In genomic region chr5:23507278-23507685, GRCh38 we compare ENCODE assay signal across 9 cellular contexts. TPM values are rescaled to one million over a fixed set of nuclear protein-coding genes. Genes with fewer than 3 reads are reported as not detected.
DNase-seq lines count a peak whose midpoint lies in the region; ATAC-seq and TF ChIP-seq lines count a peak whose summit lies in the region.
"Had no signal": no experiment of that assay in that cellular context is flagged by ENCODE, and none has a peak within 500 bp of the region (broad histone marks: within the 10 kb centered on the region; RNA-seq: fewer than 3 reads in every experiment).

Gene PRDM9, plus strand, starts transcription at chr5:23507609. Its CDS starts 1,425 bp downstream, at chr5:23509034.

- no peak within 1 kb of the TSS for H3K27ac Mint-ChIP-seq in CD14-positive monocyte

- H3K4me1 ChIP-seq in thoracic aorta (ENCODE audit: control insufficient read depth in 1 of 2, low read depth in 2 of 2) = no peaks in the 10 kb centered on the region

- H3K9me3 ChIP-seq in thoracic aorta = no peaks in the 10 kb centered on the region

- H3K27me3 Mint-ChIP-seq in CD14-positive monocyte (ENCODE audit: low read depth in 3 of 3) = peaks cover 0 to 6% (median 0%) of the 10 kb centered on the region in 3 donors

- H3K36me3 Mint-ChIP-seq in CD14-positive monocyte = no peaks in the 10 kb centered on the region

- H3K27ac ChIP-seq in thoracic aorta = no peak within 1 kb of the TSS

- peaks cover 2% of the 10 kb centered on the region for H3K4me1 Mint-ChIP-seq in CD14-positive monocyte

- DNase-seq in activated T-cell treated with anti-CD3 and anti-CD28 coated beads for 24 hours (ENCODE audit: low read depth) (peak; percentile 1), SW480 (ENCODE audit: low spot score) (peak; percentile 29), iPS-NIHi7 (ENCODE audit: extremely low spot score) (peak; percentile 10), thoracic aorta (ENCODE audit: low spot score) (no peak), Kasumi-1 (lab: John Stamatoyannopoulos, UW) (no peak), CD14-positive monocyte (ENCODE audit: low spot score) (no peak), DMS 273 (lab: John Stamatoyannopoulos, UW; ENCODE audit: unreplicated experiment) (no peak)
- DNase-seq in activated T-cell treated with anti-CD3 and anti-CD28 coated beads, Interleukin-2, amount 50 U/mL, for 48 hours = no peak

- peak within 1 kb of the TSS; percentile 29 for H3K4me3 ChIP-seq in thoracic aorta

- intact Hi-C loops in CD14-positive monocyte (cut with micrococcal nuclease) = no loop called here

- H3K4me3 Mint-ChIP-seq in CD14-positive monocyte = no peak within 1 kb of the TSS

- TF ChIP-seq CTCF in thoracic aorta (IDR thresholded peaks at IDR 0.05) = no peak
- no peak for TF ChIP-seq CTCF in CD14-positive monocyte (IDR thresholded peaks at IDR 0.05)

- no peak for ATAC-seq in thoracic aorta (ENCODE audit: insufficient number of reproducible peaks, low FRiP score, low read depth)

- H3K36me3 ChIP-seq in thoracic aorta = no peaks in the 10 kb centered on the region

- H3K9me3 Mint-ChIP-seq in CD14-positive monocyte = peaks cover 15 to 37% (median 19%) of the 10 kb centered on the region in 7 donors

- H3K27me3 ChIP-seq in thoracic aorta (replicated peaks; ENCODE audit: insufficient read depth) = no peaks in the 10 kb centered on the region

RNA-seq across cellular contexts. Expression of gene PRDM9, which starts in this region (rescaled TPM):
- not detected for total RNA-seq in thoracic aorta
- not detected for polyA plus RNA-seq in CD14-positive monocyte
- polyA plus RNA-seq: BJ had no signal

Comparison
In these comparisons a context has a peak if more than half of its experiments do, and no peak if none do; other contexts are left out.
1. DNase-seq: peak in activated T-cell treated with anti-CD3 and anti-CD28 coated beads for 24 hours (single experiment), SW480 (single experiment) and iPS-NIHi7 (single experiment); none in activated T-cell treated with anti-CD3 and anti-CD28 coated beads, Interleukin-2, amount 50 U/mL, for 48 hours (0 of 2), thoracic aorta (single experiment), Kasumi-1 (0 of 2), CD14-positive monocyte (single experiment) and DMS 273 (single experiment).